In genomic region chr1:55196433-55197035, GRCh38 we compare ENCODE assay signal across 1 cellular context.
TF ChIP-seq lines count a peak whose summit lies in the region.

No MANE protein-coding gene starts in this region.

TF ChIP-seq in HepG2, 621 proteins besides CTCF, POLR2A, EP300 and RAD21 (continued from another document):
- TF ChIP-seq, protein P1, sequence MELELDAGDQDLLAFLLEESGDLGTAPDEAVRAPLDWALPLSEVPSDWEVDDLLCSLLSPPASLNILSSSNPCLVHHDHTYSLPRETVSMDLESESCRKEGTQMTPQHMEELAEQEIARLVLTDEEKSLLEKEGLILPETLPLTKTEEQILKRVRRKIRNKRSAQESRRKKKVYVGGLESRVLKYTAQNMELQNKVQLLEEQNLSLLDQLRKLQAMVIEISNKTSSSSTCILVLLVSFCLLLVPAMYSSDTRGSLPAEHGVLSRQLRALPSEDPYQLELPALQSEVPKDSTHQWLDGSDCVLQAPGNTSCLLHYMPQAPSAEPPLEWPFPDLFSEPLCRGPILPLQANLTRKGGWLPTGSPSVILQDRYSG (CRISPR knock-in tag; IDR thresholded peaks at IDR 0.05) = no peak
- TF ChIP-seq ARID5B (CRISPR knock-in tag; IDR thresholded peaks at IDR 0.05) (no peak), ZNF660 (CRISPR knock-in tag; IDR thresholded peaks at IDR 0.05; ENCODE audit: borderline replicate concordance, low read depth) (no peak), ZNF282 (IDR thresholded peaks at IDR 0.05; ENCODE audit: partially characterized antibody) (no peak), ZNF552 (CRISPR knock-in tag; IDR thresholded peaks at IDR 0.05; ENCODE audit: borderline replicate concordance) (no peak), CBX5 (CRISPR knock-in tag; IDR thresholded peaks at IDR 0.05; ENCODE audit: borderline replicate concordance) (no peak), MED8 (CRISPR knock-in tag; IDR thresholded peaks at IDR 0.05; ENCODE audit: insufficient replicate concordance) (no peak), SMAD9 (CRISPR knock-in tag; IDR thresholded peaks at IDR 0.05) (no peak), RARG (CRISPR knock-in tag; IDR thresholded peaks at IDR 0.05; ENCODE audit: low read depth) (no peak), KMT2B (CRISPR knock-in tag; IDR thresholded peaks at IDR 0.05) (no peak), ZNF563 (CRISPR knock-in tag; IDR thresholded peaks at IDR 0.05) (no peak), ZNF709 (CRISPR knock-in tag; IDR thresholded peaks at IDR 0.05) (no peak), TFAP4 (IDR thresholded peaks at IDR 0.05; ENCODE audit: borderline replicate concordance, low read depth) (no peak), NFATC3 (CRISPR knock-in tag; IDR thresholded peaks at IDR 0.05) (no peak), FLYWCH1 (CRISPR knock-in tag; IDR thresholded peaks at IDR 0.05) (no peak)
